Comparison of ENCODE assay signal across 12 cellular contexts in the genomic region with DNA sequence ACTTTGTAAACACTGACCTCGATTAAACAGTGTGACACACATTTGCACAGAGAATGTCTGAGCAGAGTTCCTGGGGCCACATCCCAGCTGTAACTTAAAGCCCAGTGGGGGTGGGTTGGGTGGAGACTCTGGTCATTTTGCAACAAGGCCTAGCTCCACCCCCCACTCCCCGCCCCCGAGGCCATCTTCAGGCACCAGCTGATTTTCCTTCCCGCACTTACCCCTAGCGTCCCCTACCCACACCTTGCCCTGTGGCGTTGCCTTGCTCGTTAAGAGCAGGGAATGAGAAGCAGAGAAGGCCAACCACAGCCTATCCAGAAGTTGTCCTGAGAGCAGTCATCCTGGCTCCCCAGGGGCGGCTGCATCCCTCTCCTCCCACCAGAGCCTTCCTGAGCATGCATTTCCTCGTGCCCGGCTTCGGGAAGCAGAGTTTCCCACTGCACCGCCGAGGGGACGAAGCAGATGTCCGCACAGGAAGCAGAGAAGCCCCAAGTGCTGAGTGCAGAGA.
DNase-seq lines count a peak whose midpoint lies in the region; ATAC-seq, FAIRE-seq and TF ChIP-seq lines count a peak whose summit lies in the region.
"Had no signal": no experiment of that assay in that cellular context is flagged by ENCODE, and none has a peak within 500 bp of the region (broad histone marks: within the 10 kb centered on the region; RNA-seq: fewer than 3 reads in every experiment).

No MANE protein-coding gene starts in this region.

- H3K9me3 Mint-ChIP-seq in endodermal cell, result no peaks in the 10 kb centered on the region
- H3K9me3 Mint-ChIP-seq: CD4-positive, CD25-positive, alpha-beta regulatory T cell had no signal

- no peak for TF ChIP-seq CTCF in AG04450 (IDR thresholded peaks at IDR 0.05; ENCODE audit: low read depth, low read length)
- no peak for TF ChIP-seq CTCF in endodermal cell (conservative IDR thresholded peaks at IDR 0.05)
- no peak for TF ChIP-seq CTCF in HepG2 (CRISPR knock-in tag; IDR thresholded peaks at IDR 0.05)

- no peak overlapping the region for H3K4me3 ChIP-seq in AG04450 (ENCODE audit: low read depth, low read length)
- H3K4me3 ChIP-seq in endodermal cell (ENCODE audit: low read length), result no peak overlapping the region
- H3K4me3 ChIP-seq in HepG2 (replicated peaks in 1 of 3; ENCODE audit: insufficient read depth in 1 of 3, low read depth in 2 of 3, low read length in 3 of 3), result no peak overlapping the region

- DNase-seq in AG04450 (ENCODE audit: low read depth, low spot score), result no peak
- peak; percentile 73 for DNase-seq in HuH-7.5 (ENCODE audit: low spot score)
- DNase-seq in endodermal cell, result peak; percentile 88
- peak; percentile 36 for DNase-seq in HepG2 (ENCODE audit: low spot score)
- DNase-seq in OCI-M2 (lab: John Stamatoyannopoulos, UW; ENCODE audit: unreplicated experiment), result no peak
- no peak for DNase-seq in OCI-M1 (lab: John Stamatoyannopoulos, UW)
- DNase-seq: CD4-positive, CD25-positive, alpha-beta regulatory T cell; effector memory CD4-positive, alpha-beta T cell; mammary epithelial cell; stimulated activated naive CD8-positive, alpha-beta T cell treated with anti-CD3 and anti-CD28 coated beads, Interleukin-15, Interleukin-2, amounts not matched to agents 100 U/mL and 50 U/mL, for 24 hours had no signal

- FAIRE-seq in HepG2 (lab: Jason Lieb, UNC), result peak; percentile 34

- peak overlapping the region; percentile 18 for H3K4me3 Mint-ChIP-seq in endodermal cell
- H3K4me3 Mint-ChIP-seq: CD4-positive, CD25-positive, alpha-beta regulatory T cell had no signal

- H3K36me3 ChIP-seq in endodermal cell (ENCODE audit: control insufficient read depth, insufficient read depth, low read length) (no peaks in the 10 kb centered on the region), HepG2 (replicated peaks in 1 of 2; ENCODE audit: control insufficient read depth in 1 of 2, insufficient read depth in 2 of 2, low read length in 2 of 2) (peaks cover 3% of the 10 kb centered on the region in 2 experiments; a peak in 3 of 5 replicates)

- H3K79me2 ChIP-seq in HepG2 (ENCODE audit: insufficient read depth, low read length), result peaks cover 9% of the 10 kb centered on the region

- peak overlapping the region; percentile 31 for H3K27ac ChIP-seq in AG04450 (ENCODE audit: low read depth, low read length)
- H3K27ac ChIP-seq in endodermal cell (ENCODE audit: low read depth, low read length), result peak overlapping the region; percentile 68
- H3K27ac ChIP-seq in HepG2 (ENCODE audit: extremely low read length, insufficient read depth, low read length), result no peak overlapping the region

- intact Hi-C loops in HepG2 (cut with micrococcal nuclease; ENCODE audit: unreplicated experiment), result no loop called here

- TF ChIP-seq EP300 in HepG2 (IDR thresholded peaks at IDR 0.05; ENCODE audit: low read depth in 2 of 2, low read length in 2 of 2) (no peak), HepG2 (CRISPR knock-in tag; IDR thresholded peaks at IDR 0.05; ENCODE audit: borderline replicate concordance) (no peak)

- no peak for TF ChIP-seq POLR2A in HepG2 (IDR thresholded peaks at IDR 0.05; ENCODE audit: insufficient read depth in 1 of 2, low read depth in 2 of 2, low read length in 2 of 2)

- H3K27me3 Mint-ChIP-seq in endodermal cell (ENCODE audit: insufficient read depth), result no peaks in the 10 kb centered on the region
- H3K27me3 Mint-ChIP-seq: CD4-positive, CD25-positive, alpha-beta regulatory T cell had no signal

- in situ Hi-C loops in HepG2 (cut with HindIII; ENCODE audit: extremely low pct_ligation_motif_present, low pct_unique_long_range_greater_than_20kb), result no loop called here

- no peak overlapping the region for H2AFZ ChIP-seq in HepG2 (ENCODE audit: low read length)

- H4K20me1 ChIP-seq in HepG2 (ENCODE audit: insufficient read depth, low read length), result peaks cover 39% of the 10 kb centered on the region; the same call in 1 of the 2 replicates

- peaks cover 17% of the 10 kb centered on the region for H3K4me1 Mint-ChIP-seq in endodermal cell

- no peak overlapping the region for H3K9ac ChIP-seq in endodermal cell (ENCODE audit: extremely low read depth, low read length, poor library complexity, severe bottlenecking)
- H3K9ac ChIP-seq in HepG2 (ENCODE audit: insufficient read depth, low read depth, low read length), result no peak overlapping the region

- POLR2A ChIA-PET in AG04450 (lab: Yijun Ruan, JAX) (no interaction called here), HepG2 (lab: Yijun Ruan, JAX) (interaction anchor here (2.8 kb wide), 1 partner anchor 53 kb away, joined by 7 read pairs; no protein-coding TSS in a partner anchor)

- WGBS in endodermal cell (ENCODE audit: insufficient coverage in 1 of 2, insufficient read length in 1 of 2), 2 experiments, result 29 to 39% methylated on average over 8 to 15 of the region's 15 CpGs
- WGBS in HepG2 (ENCODE audit: low lambda C conversion rate), result 62% methylated on average over 8 of the region's 15 CpGs

- ATAC-seq in HepG2, result peak; percentile 27
- no peak for ATAC-seq in GM21447 (IDR thresholded peaks at IDR 0.05; ENCODE audit: unreplicated experiment)
- no peak for ATAC-seq in GM18868 (IDR thresholded peaks at IDR 0.05; ENCODE audit: unreplicated experiment)
- ATAC-seq: stimulated activated naive CD8-positive, alpha-beta T cell treated with anti-CD3 and anti-CD28 coated beads, Interleukin-15, Interleukin-2, amounts not matched to agents 100 U/mL and 50 U/mL, for 24 hours had no signal

- no peaks in the 10 kb centered on the region for H3K36me3 Mint-ChIP-seq in endodermal cell (ENCODE audit: low read depth)
- H3K36me3 Mint-ChIP-seq: CD4-positive, CD25-positive, alpha-beta regulatory T cell had no signal

- no peak for TF ChIP-seq RAD21 in HepG2 (CRISPR knock-in tag; IDR thresholded peaks at IDR 0.05)

- H3K4me1 ChIP-seq in endodermal cell (ENCODE audit: control insufficient read depth, insufficient read depth, low read length) (no peaks in the 10 kb centered on the region), HepG2 (ENCODE audit: insufficient read depth, low read length) (peaks cover 19% of the 10 kb centered on the region)

- CTCF ChIA-PET in AG04450 (lab: Charles Lee), result interaction anchor here (0.6 kb wide), 1 partner anchor 654 kb away, joined by 3 read pairs; no protein-coding TSS in a partner anchor
- CTCF ChIA-PET in HepG2 (lab: Yijun Ruan, JAX; ENCODE audit: low intra/inter-chr PET ratio, low total read pairs), result no interaction called here

- no TSS peak for BruUV-seq in HepG2 (replicated peaks; lab: Mats Ljungman, UMichigan)

- H3K4me2 ChIP-seq in HepG2 (ENCODE audit: low read depth, low read length), result no peak overlapping the region

- H3K9me3 ChIP-seq in AG04450 (ENCODE audit: control insufficient read depth, insufficient read depth, low read length) (no peaks in the 10 kb centered on the region), endodermal cell (ENCODE audit: control insufficient read depth, low read length) (no peaks in the 10 kb centered on the region), HepG2 (ENCODE audit: low read length) (no peaks in the 10 kb centered on the region)

- H3K27ac Mint-ChIP-seq in endodermal cell, result peak overlapping the region; percentile 70

- H3K27me3 ChIP-seq in AG04450 (ENCODE audit: control insufficient read depth, insufficient read depth, low read length), result no peaks in the 10 kb centered on the region
- H3K27me3 ChIP-seq in endodermal cell (ENCODE audit: control insufficient read depth, insufficient read depth, low read length, poor library complexity, severe bottlenecking), result no peaks in the 10 kb centered on the region
- H3K27me3 ChIP-seq in HepG2 (ENCODE audit: control insufficient read depth in 1 of 2, insufficient read depth in 2 of 2, low read length in 2 of 2), result no peaks in the 10 kb centered on the region

TF ChIP-seq in HepG2, 621 proteins besides CTCF, POLR2A, EP300 and RAD21:
- TF ChIP-seq, protein P1, sequence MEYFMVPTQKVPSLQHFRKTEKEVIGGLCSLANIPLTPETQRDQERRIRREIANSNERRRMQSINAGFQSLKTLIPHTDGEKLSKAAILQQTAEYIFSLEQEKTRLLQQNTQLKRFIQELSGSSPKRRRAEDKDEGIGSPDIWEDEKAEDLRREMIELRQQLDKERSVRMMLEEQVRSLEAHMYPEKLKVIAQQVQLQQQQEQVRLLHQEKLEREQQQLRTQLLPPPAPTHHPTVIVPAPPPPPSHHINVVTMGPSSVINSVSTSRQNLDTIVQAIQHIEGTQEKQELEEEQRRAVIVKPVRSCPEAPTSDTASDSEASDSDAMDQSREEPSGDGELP (IDR thresholded peaks at IDR 0.05; ENCODE audit: borderline replicate concordance, low read depth), result peak; percentile 77
- TF ChIP-seq, protein P2, sequence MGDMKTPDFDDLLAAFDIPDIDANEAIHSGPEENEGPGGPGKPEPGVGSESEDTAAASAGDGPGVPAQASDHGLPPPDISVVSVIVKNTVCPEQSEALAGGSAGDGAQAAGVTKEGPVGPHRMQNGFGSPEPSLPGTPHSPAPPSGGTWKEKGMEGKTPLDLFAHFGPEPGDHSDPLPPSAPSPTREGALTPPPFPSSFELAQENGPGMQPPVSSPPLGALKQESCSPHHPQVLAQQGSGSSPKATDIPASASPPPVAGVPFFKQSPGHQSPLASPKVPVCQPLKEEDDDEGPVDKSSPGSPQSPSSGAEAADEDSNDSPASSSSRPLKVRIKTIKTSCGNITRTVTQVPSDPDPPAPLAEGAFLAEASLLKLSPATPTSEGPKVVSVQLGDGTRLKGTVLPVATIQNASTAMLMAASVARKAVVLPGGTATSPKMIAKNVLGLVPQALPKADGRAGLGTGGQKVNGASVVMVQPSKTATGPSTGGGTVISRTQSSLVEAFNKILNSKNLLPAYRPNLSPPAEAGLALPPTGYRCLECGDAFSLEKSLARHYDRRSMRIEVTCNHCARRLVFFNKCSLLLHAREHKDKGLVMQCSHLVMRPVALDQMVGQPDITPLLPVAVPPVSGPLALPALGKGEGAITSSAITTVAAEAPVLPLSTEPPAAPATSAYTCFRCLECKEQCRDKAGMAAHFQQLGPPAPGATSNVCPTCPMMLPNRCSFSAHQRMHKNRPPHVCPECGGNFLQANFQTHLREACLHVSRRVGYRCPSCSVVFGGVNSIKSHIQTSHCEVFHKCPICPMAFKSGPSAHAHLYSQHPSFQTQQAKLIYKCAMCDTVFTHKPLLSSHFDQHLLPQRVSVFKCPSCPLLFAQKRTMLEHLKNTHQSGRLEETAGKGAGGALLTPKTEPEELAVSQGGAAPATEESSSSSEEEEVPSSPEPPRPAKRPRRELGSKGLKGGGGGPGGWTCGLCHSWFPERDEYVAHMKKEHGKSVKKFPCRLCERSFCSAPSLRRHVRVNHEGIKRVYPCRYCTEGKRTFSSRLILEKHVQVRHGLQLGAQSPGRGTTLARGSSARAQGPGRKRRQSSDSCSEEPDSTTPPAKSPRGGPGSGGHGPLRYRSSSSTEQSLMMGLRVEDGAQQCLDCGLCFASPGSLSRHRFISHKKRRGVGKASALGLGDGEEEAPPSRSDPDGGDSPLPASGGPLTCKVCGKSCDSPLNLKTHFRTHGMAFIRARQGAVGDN (CRISPR knock-in tag; IDR thresholded peaks at IDR 0.05), result peak; percentile 12; the same call in 1 of the 2 replicates
- no peak for TF ChIP-seq ZNF317 (CRISPR knock-in tag; IDR thresholded peaks at IDR 0.05)

Comparison
In these comparisons a context has a peak if more than half of its experiments do, and no peak if none do; other contexts are left out.
1. DNase-seq: peak in HuH-7.5 (single experiment), endodermal cell (single experiment) and HepG2 (single experiment); none in AG04450 (single experiment), OCI-M2 (single experiment) and OCI-M1 (single experiment).